In the genomic region with DNA sequence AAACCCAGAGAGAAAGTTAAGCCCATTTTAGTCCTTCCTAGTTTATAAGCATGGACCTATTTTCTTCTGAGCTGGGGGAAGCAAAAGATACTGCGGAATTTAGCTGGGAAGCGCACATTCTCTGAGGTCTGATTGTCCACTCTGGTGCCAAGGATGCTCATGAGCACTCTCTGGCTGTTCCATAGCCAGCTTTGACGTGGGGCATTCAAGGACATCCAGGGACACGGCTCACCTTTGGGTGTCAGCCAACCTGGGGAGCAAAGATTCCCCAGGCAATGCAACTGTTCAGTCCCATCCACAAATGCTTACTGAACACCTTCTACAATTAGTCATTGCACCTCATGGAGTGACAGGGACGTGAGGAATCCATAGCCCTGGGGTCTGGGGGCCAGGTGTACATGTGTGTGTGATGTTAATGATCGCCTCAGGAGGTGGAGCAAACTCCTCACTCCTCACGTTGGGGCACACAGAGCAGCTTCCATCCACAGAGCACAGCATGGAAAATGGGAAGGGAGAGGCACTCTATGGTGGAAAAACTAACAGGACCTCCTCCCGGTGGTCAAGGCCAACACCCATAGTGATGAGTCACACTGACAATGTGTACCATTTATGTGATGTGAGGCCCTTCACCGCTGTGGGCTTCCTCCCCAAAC, we compare ENCODE assay signal across 1 cellular context.
TF ChIP-seq lines count a peak whose summit lies in the region.

No MANE protein-coding gene starts in this region.

TF ChIP-seq in HepG2, 621 proteins besides CTCF, POLR2A, EP300 and RAD21 (continued from another document and continues in another):
- TF ChIP-seq ZNF83 (CRISPR knock-in tag; IDR thresholded peaks at IDR 0.05; ENCODE audit: borderline replicate concordance) (no peak), NFRKB (IDR thresholded peaks at IDR 0.05) (no peak), DNMT3B (CRISPR knock-in tag; conservative IDR thresholded peaks at IDR 0.05) (no peak), ZNF720 (CRISPR knock-in tag; IDR thresholded peaks at IDR 0.05) (no peak), ZEB1 (IDR thresholded peaks at IDR 0.05; ENCODE audit: insufficient replicate concordance, low read depth) (peak; percentile 30), HOXA3 (CRISPR knock-in tag; IDR thresholded peaks at IDR 0.05) (peak; percentile 17; the same call in 1 of the 2 replicates), DNMT1 (CRISPR knock-in tag; IDR thresholded peaks at IDR 0.05) (no peak), ZNF644 (CRISPR knock-in tag; IDR thresholded peaks at IDR 0.05; ENCODE audit: low read depth) (peak; percentile 94), PRPF4 (IDR thresholded peaks at IDR 0.05; ENCODE audit: low read depth, low read length, poor library complexity, severe bottlenecking) (no peak), ZNF33A (CRISPR knock-in tag; IDR thresholded peaks at IDR 0.05; ENCODE audit: borderline replicate concordance) (no peak; the same call in 1 of the 2 replicates), ZNF234 (CRISPR knock-in tag; conservative IDR thresholded peaks at IDR 0.05) (no peak), ZNF10 (CRISPR knock-in tag; IDR thresholded peaks at IDR 0.05; ENCODE audit: borderline replicate concordance, low read depth) (no peak), ZKSCAN1 (IDR thresholded peaks at IDR 0.05; ENCODE audit: low read length) (no peak), ZFP82 (CRISPR knock-in tag; IDR thresholded peaks at IDR 0.05; ENCODE audit: borderline replicate concordance) (no peak), ZNF607 (CRISPR knock-in tag; IDR thresholded peaks at IDR 0.05; ENCODE audit: borderline replicate concordance) (no peak), ZFYVE20 (CRISPR knock-in tag; IDR thresholded peaks at IDR 0.05; ENCODE audit: borderline replicate concordance, low read depth) (no peak), MEIS2 (CRISPR knock-in tag; IDR thresholded peaks at IDR 0.05) (0 out of 2 replicates have a peak, but pooled peaks have one; percentile 47), TGIF2 (CRISPR knock-in tag; IDR thresholded peaks at IDR 0.05) (0 out of 2 replicates have a peak, but pooled peaks have one; percentile 30), SETDB1 (CRISPR knock-in tag; IDR thresholded peaks at IDR 0.05; ENCODE audit: borderline replicate concordance) (no peak), AHR (CRISPR knock-in tag; IDR thresholded peaks at IDR 0.05) (no peak), ZNF12 (CRISPR knock-in tag; IDR thresholded peaks at IDR 0.05) (no peak), KDM5A (IDR thresholded peaks at IDR 0.05; ENCODE audit: borderline replicate concordance, low read length) (no peak), FOXK1 (CRISPR knock-in tag; IDR thresholded peaks at IDR 0.05; ENCODE audit: borderline replicate concordance, low read depth) (no peak), ZSCAN25 (CRISPR knock-in tag; IDR thresholded peaks at IDR 0.05) (no peak), SRSF9 (IDR thresholded peaks at IDR 0.05; ENCODE audit: borderline replicate concordance, insufficient read depth, low read depth, low read length, poor library complexity, severe bottlenecking) (no peak)
- TF ChIP-seq, protein P1, sequence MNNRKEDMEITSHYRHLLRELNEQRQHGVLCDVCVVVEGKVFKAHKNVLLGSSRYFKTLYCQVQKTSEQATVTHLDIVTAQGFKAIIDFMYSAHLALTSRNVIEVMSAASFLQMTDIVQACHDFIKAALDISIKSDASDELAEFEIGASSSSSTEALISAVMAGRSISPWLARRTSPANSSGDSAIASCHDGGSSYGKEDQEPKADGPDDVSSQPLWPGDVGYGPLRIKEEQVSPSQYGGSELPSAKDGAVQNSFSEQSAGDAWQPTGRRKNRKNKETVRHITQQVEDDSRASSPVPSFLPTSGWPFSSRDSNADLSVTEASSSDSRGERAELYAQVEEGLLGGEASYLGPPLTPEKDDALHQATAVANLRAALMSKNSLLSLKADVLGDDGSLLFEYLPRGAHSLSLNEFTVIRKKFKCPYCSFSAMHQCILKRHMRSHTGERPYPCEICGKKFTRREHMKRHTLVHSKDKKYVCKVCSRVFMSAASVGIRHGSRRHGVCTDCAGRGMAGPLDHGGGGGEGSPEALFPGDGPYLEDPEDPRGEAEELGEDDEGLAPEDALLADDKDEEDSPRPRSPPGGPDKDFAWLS (CRISPR knock-in tag; IDR thresholded peaks at IDR 0.05; ENCODE audit: borderline replicate concordance), result no peak
- TF ChIP-seq, protein P2, sequence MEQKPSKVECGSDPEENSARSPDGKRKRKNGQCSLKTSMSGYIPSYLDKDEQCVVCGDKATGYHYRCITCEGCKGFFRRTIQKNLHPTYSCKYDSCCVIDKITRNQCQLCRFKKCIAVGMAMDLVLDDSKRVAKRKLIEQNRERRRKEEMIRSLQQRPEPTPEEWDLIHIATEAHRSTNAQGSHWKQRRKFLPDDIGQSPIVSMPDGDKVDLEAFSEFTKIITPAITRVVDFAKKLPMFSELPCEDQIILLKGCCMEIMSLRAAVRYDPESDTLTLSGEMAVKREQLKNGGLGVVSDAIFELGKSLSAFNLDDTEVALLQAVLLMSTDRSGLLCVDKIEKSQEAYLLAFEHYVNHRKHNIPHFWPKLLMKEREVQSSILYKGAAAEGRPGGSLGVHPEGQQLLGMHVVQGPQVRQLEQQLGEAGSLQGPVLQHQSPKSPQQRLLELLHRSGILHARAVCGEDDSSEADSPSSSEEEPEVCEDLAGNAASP (CRISPR knock-in tag; IDR thresholded peaks at IDR 0.05; ENCODE audit: borderline replicate concordance), result peak; percentile 34; the same call in 1 of the 2 replicates
- TF ChIP-seq, protein P3, sequence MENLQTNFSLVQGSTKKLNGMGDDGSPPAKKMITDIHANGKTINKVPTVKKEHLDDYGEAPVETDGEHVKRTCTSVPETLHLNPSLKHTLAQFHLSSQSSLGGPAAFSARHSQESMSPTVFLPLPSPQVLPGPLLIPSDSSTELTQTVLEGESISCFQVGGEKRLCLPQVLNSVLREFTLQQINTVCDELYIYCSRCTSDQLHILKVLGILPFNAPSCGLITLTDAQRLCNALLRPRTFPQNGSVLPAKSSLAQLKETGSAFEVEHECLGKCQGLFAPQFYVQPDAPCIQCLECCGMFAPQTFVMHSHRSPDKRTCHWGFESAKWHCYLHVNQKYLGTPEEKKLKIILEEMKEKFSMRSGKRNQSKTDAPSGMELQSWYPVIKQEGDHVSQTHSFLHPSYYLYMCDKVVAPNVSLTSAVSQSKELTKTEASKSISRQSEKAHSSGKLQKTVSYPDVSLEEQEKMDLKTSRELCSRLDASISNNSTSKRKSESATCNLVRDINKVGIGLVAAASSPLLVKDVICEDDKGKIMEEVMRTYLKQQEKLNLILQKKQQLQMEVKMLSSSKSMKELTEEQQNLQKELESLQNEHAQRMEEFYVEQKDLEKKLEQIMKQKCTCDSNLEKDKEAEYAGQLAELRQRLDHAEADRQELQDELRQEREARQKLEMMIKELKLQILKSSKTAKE (CRISPR knock-in tag; IDR thresholded peaks at IDR 0.05; ENCODE audit: borderline replicate concordance), result no peak
- TF ChIP-seq, protein P4, sequence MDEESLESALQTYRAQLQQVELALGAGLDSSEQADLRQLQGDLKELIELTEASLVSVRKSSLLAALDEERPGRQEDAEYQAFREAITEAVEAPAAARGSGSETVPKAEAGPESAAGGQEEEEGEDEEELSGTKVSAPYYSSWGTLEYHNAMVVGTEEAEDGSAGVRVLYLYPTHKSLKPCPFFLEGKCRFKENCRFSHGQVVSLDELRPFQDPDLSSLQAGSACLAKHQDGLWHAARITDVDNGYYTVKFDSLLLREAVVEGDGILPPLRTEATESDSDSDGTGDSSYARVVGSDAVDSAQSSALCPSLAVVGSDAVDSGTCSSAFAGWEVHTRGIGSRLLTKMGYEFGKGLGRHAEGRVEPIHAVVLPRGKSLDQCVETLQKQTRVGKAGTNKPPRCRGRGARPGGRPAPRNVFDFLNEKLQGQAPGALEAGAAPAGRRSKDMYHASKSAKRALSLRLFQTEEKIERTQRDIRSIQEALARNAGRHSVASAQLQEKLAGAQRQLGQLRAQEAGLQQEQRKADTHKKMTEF (CRISPR knock-in tag; IDR thresholded peaks at IDR 0.05), result no peak
- TF ChIP-seq, protein P5, sequence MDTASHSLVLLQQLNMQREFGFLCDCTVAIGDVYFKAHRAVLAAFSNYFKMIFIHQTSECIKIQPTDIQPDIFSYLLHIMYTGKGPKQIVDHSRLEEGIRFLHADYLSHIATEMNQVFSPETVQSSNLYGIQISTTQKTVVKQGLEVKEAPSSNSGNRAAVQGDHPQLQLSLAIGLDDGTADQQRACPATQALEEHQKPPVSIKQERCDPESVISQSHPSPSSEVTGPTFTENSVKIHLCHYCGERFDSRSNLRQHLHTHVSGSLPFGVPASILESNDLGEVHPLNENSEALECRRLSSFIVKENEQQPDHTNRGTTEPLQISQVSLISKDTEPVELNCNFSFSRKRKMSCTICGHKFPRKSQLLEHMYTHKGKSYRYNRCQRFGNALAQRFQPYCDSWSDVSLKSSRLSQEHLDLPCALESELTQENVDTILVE (CRISPR knock-in tag; IDR thresholded peaks at IDR 0.05), result no peak
- TF ChIP-seq, protein P6, sequence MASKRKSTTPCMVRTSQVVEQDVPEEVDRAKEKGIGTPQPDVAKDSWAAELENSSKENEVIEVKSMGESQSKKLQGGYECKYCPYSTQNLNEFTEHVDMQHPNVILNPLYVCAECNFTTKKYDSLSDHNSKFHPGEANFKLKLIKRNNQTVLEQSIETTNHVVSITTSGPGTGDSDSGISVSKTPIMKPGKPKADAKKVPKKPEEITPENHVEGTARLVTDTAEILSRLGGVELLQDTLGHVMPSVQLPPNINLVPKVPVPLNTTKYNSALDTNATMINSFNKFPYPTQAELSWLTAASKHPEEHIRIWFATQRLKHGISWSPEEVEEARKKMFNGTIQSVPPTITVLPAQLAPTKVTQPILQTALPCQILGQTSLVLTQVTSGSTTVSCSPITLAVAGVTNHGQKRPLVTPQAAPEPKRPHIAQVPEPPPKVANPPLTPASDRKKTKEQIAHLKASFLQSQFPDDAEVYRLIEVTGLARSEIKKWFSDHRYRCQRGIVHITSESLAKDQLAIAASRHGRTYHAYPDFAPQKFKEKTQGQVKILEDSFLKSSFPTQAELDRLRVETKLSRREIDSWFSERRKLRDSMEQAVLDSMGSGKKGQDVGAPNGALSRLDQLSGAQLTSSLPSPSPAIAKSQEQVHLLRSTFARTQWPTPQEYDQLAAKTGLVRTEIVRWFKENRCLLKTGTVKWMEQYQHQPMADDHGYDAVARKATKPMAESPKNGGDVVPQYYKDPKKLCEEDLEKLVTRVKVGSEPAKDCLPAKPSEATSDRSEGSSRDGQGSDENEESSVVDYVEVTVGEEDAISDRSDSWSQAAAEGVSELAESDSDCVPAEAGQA (IDR thresholded peaks at IDR 0.05; ENCODE audit: low read depth), result no peak
- TF ChIP-seq, protein P6 (CRISPR knock-in tag; IDR thresholded peaks at IDR 0.05; ENCODE audit: borderline replicate concordance), result no peak
- TF ChIP-seq, protein P7, sequence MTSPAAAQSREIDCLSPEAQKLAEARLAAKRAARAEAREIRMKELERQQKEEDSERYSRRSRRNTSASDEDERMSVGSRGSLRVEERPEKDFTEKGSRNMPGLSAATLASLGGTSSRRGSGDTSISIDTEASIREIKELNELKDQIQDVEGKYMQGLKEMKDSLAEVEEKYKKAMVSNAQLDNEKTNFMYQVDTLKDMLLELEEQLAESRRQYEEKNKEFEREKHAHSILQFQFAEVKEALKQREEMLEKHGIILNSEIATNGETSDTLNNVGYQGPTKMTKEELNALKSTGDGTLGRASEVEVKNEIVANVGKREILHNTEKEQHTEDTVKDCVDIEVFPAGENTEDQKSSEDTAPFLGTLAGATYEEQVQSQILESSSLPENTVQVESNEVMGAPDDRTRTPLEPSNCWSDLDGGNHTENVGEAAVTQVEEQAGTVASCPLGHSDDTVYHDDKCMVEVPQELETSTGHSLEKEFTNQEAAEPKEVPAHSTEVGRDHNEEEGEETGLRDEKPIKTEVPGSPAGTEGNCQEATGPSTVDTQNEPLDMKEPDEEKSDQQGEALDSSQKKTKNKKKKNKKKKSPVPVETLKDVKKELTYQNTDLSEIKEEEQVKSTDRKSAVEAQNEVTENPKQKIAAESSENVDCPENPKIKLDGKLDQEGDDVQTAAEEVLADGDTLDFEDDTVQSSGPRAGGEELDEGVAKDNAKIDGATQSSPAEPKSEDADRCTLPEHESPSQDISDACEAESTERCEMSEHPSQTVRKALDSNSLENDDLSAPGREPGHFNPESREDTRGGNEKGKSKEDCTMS (CRISPR knock-in tag; conservative IDR thresholded peaks at IDR 0.05), result no peak
- TF ChIP-seq, protein P8, sequence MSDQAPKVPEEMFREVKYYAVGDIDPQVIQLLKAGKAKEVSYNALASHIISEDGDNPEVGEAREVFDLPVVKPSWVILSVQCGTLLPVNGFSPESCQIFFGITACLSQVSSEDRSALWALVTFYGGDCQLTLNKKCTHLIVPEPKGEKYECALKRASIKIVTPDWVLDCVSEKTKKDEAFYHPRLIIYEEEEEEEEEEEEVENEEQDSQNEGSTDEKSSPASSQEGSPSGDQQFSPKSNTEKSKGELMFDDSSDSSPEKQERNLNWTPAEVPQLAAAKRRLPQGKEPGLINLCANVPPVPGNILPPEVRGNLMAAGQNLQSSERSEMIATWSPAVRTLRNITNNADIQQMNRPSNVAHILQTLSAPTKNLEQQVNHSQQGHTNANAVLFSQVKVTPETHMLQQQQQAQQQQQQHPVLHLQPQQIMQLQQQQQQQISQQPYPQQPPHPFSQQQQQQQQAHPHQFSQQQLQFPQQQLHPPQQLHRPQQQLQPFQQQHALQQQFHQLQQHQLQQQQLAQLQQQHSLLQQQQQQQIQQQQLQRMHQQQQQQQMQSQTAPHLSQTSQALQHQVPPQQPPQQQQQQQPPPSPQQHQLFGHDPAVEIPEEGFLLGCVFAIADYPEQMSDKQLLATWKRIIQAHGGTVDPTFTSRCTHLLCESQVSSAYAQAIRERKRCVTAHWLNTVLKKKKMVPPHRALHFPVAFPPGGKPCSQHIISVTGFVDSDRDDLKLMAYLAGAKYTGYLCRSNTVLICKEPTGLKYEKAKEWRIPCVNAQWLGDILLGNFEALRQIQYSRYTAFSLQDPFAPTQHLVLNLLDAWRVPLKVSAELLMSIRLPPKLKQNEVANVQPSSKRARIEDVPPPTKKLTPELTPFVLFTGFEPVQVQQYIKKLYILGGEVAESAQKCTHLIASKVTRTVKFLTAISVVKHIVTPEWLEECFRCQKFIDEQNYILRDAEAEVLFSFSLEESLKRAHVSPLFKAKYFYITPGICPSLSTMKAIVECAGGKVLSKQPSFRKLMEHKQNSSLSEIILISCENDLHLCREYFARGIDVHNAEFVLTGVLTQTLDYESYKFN (CRISPR knock-in tag; conservative IDR thresholded peaks at IDR 0.05), result peak; percentile 39
